In the genomic region with DNA sequence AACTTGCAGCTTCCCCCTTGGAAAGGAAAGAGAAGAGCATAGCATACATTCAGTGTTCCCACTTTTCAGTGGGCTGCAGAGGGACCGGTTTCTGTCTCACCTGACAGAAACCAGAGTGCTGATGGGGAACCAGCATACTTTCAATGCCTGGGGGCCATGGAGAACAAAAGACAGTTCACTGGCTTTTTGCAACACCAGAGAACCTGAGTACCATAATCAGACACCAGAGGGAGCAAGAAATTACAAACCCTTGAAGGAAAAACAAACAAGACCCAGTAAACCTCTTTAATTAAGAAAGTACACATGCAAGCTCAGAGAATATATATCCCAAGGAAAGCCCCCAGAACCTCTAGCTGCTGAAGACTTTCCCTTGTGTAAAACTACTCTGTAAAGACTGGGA, we compare ENCODE assay signal across 10 cellular contexts. TPM values are rescaled to one million over a fixed set of nuclear protein-coding genes. Genes with fewer than 3 reads are reported as not detected.
DNase-seq lines count a peak whose midpoint lies in the region; ATAC-seq and TF ChIP-seq lines count a peak whose summit lies in the region.
"Had no signal": no experiment of that assay in that cellular context is flagged by ENCODE, and none has a peak within 500 bp of the region (broad histone marks: within the 10 kb centered on the region; RNA-seq: fewer than 3 reads in every experiment).

No MANE protein-coding gene starts in this region.

- H2AFZ ChIP-seq in SU-DHL-6 (ENCODE audit: low read depth, low read length, severe bottlenecking) (no peak overlapping the region), osteoblast (ENCODE audit: low read length) (no peak overlapping the region)

- H3K9me3 ChIP-seq in SU-DHL-6 (ENCODE audit: insufficient read depth, low read length) (no peaks in the 10 kb centered on the region), BE2C (no peaks in the 10 kb centered on the region), osteoblast (ENCODE audit: low read depth, low read length) (no peaks in the 10 kb centered on the region)

- peak; percentile 72; the same call in 1 of the 2 replicates for TF ChIP-seq CTCF in HFFc6 (IDR thresholded peaks at IDR 0.05)
- TF ChIP-seq CTCF in SU-DHL-6 (IDR thresholded peaks at IDR 0.05; ENCODE audit: insufficient read depth, low read length, poor library complexity, severe bottlenecking): peak; percentile 17
- no peak; the same call in 1 of the 2 replicates for TF ChIP-seq CTCF in BE2C (IDR thresholded peaks at IDR 0.05; ENCODE audit: low read depth, low read length)
- no peak for TF ChIP-seq CTCF in osteoblast (IDR thresholded peaks at IDR 0.05; ENCODE audit: extremely low read depth, low read depth, low read length)

- H3K36me3 ChIP-seq in SU-DHL-6 (ENCODE audit: low read length) (no peaks in the 10 kb centered on the region), BE2C (no peaks in the 10 kb centered on the region), osteoblast (ENCODE audit: insufficient read depth, low read length) (no peaks in the 10 kb centered on the region)

- no peaks in the 10 kb centered on the region for H3F3A ChIP-seq in SU-DHL-6 (ENCODE audit: insufficient read depth)

- no peaks in the 10 kb centered on the region for H3K36me3 Mint-ChIP-seq in HFFc6 (ENCODE audit: low read depth)
- H3K36me3 Mint-ChIP-seq: activated CD4-positive, alpha-beta memory T cell treated with anti-CD3 and anti-CD28 coated beads for 36 hours had no signal

- H4K20me1 ChIP-seq in SU-DHL-6 (ENCODE audit: low read depth, low read length) (no peaks in the 10 kb centered on the region), osteoblast (ENCODE audit: insufficient read depth, low read length) (no peaks in the 10 kb centered on the region)

- H3K4me2 ChIP-seq in SU-DHL-6 (ENCODE audit: low read depth, low read length, poor library complexity, severe bottlenecking) (no peak overlapping the region), osteoblast (ENCODE audit: insufficient read depth, low read length) (no peak overlapping the region)

- H3K27ac ChIP-seq in SU-DHL-6 (ENCODE audit: low read depth, low read length): no peak overlapping the region
- no peak overlapping the region for H3K27ac ChIP-seq in osteoblast (ENCODE audit: low read depth, low read length)
- H3K27ac ChIP-seq: epithelial cell of prostate had no signal

- no peaks in the 10 kb centered on the region for H3K4me1 ChIP-seq in BE2C
- H3K4me1 ChIP-seq in osteoblast (ENCODE audit: insufficient read depth, low read length): no peaks in the 10 kb centered on the region

- H3K27me3 ChIP-seq in SU-DHL-6 (ENCODE audit: low read length) (no peaks in the 10 kb centered on the region), BE2C (no peaks in the 10 kb centered on the region), osteoblast (ENCODE audit: insufficient read depth, low read length) (no peaks in the 10 kb centered on the region)

- no peaks in the 10 kb centered on the region for H3K4me1 Mint-ChIP-seq in HFFc6 (ENCODE audit: low read depth)

- no peak overlapping the region for H3K4me3 Mint-ChIP-seq in HFFc6
- H3K4me3 Mint-ChIP-seq: activated CD4-positive, alpha-beta memory T cell treated with anti-CD3 and anti-CD28 coated beads for 36 hours had no signal

- H3K4me3 ChIP-seq in SU-DHL-6 (ENCODE audit: insufficient read depth, low read length, poor library complexity, severe bottlenecking): no peak overlapping the region
- H3K4me3 ChIP-seq in BE2C (ENCODE audit: low read depth, low read length): no peak overlapping the region
- H3K4me3 ChIP-seq in osteoblast (ENCODE audit: insufficient read depth, low read length): no peak overlapping the region

- no peak overlapping the region for H3K27ac Mint-ChIP-seq in HFFc6
- H3K27ac Mint-ChIP-seq: activated CD4-positive, alpha-beta memory T cell treated with anti-CD3 and anti-CD28 coated beads for 36 hours had no signal

- DNase-seq in AG20443 (ENCODE audit: low spot score) (peak; percentile 36), HFFc6 (peak; percentile 30), iPS-NIHi7 (ENCODE audit: extremely low spot score) (peak; percentile 69), BE2C (no peak), osteoblast (ENCODE audit: insufficient read length, low spot score, missing footprints) (no peak)
- DNase-seq: activated CD4-positive, alpha-beta memory T cell treated with anti-CD3 and anti-CD28 coated beads for 36 hours had no signal

- H3K27me3 Mint-ChIP-seq in HFFc6 (ENCODE audit: insufficient read depth): peaks cover 2% of the 10 kb centered on the region

- H3K9me3 Mint-ChIP-seq in HFFc6: peaks cover 30% of the 10 kb centered on the region

- no peaks in the 10 kb centered on the region for H3K9me2 ChIP-seq in SU-DHL-6 (replicated peaks; ENCODE audit: insufficient read depth, low read length)

- ATAC-seq in GM18867 (IDR thresholded peaks at IDR 0.05; ENCODE audit: unreplicated experiment) (no peak), HG03460 (IDR thresholded peaks at IDR 0.05; ENCODE audit: unreplicated experiment) (no peak)

- no peak overlapping the region for H3K9ac ChIP-seq in SU-DHL-6 (ENCODE audit: low read length)

- H3K79me2 ChIP-seq in SU-DHL-6 (ENCODE audit: insufficient read depth, low read length) (no peaks in the 10 kb centered on the region), osteoblast (ENCODE audit: insufficient read depth, low read length) (no peaks in the 10 kb centered on the region)

RNA-seq across cellular contexts. Expression of a gene that starts 51.1 kb away (rescaled TPM):
- total RNA-seq in HFFc6 (2021; fragmentation: NEBNext Ultra II Directional; extraction: Animal tissue kit (Norgen Biotek cat#: 25700)): 1 to 10 TPM in 4 of 6 experiments, under 1 TPM in 2; 0.77 to 3.2 (median 1.2) TPM
- polyA plus RNA-seq in BE2C (2012; ENCODE audit: insufficient read depth, insufficient read length, low read depth): not detected
- 0.36 and 0.88 TPM in 2 replicates for total RNA-seq in osteoblast
- total RNA-seq: activated CD4-positive, alpha-beta memory T cell treated with anti-CD3 and anti-CD28 coated beads for 36 hours had no signal

Comparison
In these comparisons a context has a peak if more than half of its experiments do, and no peak if none do; other contexts are left out.
1. DNase-seq: peak in AG20443 (single experiment), HFFc6 (single experiment) and iPS-NIHi7 (single experiment); none in BE2C (single experiment) and osteoblast (single experiment).
2. CTCF ChIP-seq: peak in HFFc6 (single experiment) and SU-DHL-6 (single experiment); none in BE2C (single experiment) and osteoblast (single experiment).